15 cellular contexts compared by ENCODE assay signal in the genomic region with DNA sequence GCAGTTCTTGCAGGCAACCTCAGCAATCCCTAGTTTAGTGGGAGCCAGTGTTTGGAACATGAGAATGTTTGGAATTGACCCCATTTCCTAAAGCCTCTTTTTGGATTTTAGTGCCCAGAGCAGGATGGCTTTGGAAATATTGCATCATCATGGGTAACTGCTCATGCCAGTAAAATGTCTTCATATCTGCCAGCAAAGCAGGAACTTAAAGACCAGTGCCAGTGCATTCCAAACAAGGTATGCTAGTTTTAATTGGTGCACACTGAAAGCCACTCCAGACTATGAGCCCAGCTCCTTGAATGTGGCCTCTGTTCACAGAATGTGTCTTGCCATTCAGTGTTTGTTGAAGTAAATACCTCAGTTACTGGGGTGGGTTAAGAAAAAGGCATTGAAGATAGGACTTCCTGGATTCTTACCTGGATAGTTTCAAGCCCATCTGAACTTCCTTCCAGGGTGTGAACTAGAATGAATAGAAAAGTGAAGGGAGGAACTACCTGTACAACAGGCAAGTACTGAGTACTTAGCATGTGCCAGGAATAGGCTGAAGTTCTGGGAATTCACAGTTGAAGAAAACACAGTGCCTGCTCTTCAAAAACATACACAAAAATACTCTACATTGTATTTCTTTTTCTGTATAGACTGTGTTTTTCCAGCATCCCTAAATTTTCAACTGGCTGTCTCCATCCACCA.
DNase-seq lines count a peak whose midpoint lies in the region; ATAC-seq and TF ChIP-seq lines count a peak whose summit lies in the region.
"Had no signal": no experiment of that assay in that cellular context is flagged by ENCODE, and none has a peak within 500 bp of the region (broad histone marks: within the 10 kb centered on the region; RNA-seq: fewer than 3 reads in every experiment).

No MANE protein-coding gene starts in this region.

- intact Hi-C loops in right lobe of liver (cut with DNase I) (no loop called here), spleen (cut with DNase I; ENCODE audit: low total_unique reads) (no loop called here)

- TF ChIP-seq CTCF in AG10803 (conservative IDR thresholded peaks at IDR 0.05; ENCODE audit: low read length) (no peak), epithelial cell of esophagus (IDR thresholded peaks at IDR 0.05; ENCODE audit: insufficient read depth, low read depth, low read length, missing control alignments) (no peak), right lobe of liver (IDR thresholded peaks at IDR 0.05) (no peak), spleen (IDR thresholded peaks at IDR 0.05 in 8 of 11, conservative IDR thresholded peaks at IDR 0.05 in 3 of 11) (no peak)

- TF ChIP-seq POLR2A in right lobe of liver (IDR thresholded peaks at IDR 0.05) (no peak), spleen (IDR thresholded peaks at IDR 0.05) (no peak)

- H3K36me3 ChIP-seq in right lobe of liver (no peaks in the 10 kb centered on the region), spleen (no peaks in the 10 kb centered on the region)
- H3K36me3 ChIP-seq: vagina had no signal

- DNase-seq in AG10803 (ENCODE audit: low read depth) (peak; percentile 58), NCI-H446 (lab: John Stamatoyannopoulos, UW) (peak; percentile 22 to 78), epithelial cell of esophagus (ENCODE audit: low read depth) (peak; percentile 45), right lobe of liver (no peak), spleen (no peak), NCI-H187 (lab: John Stamatoyannopoulos, UW) (no peak)
- no peak for DNase-seq in stimulated activated CD8-positive, alpha-beta memory T cell treated with anti-CD3 and anti-CD28 coated beads, Interleukin-4, amount 100 ng/mL, for 48 hours
- DNase-seq: activated naive CD8-positive, alpha-beta T cell treated with anti-CD3 and anti-CD28 coated beads for 36 hours; DMS79; glutamatergic neuron; HCEC 1CT; NCI-H1105; stimulated activated CD4-positive, alpha-beta T cell treated with anti-CD3 and anti-CD28 coated beads, Interleukin-15, amount 100 ng/mL, for 24 hours had no signal

- no peak overlapping the region for H3K4me3 ChIP-seq in AG10803 (ENCODE audit: low read length)
- no peak overlapping the region for H3K4me3 ChIP-seq in epithelial cell of esophagus (ENCODE audit: low read length)
- no peak overlapping the region for H3K4me3 ChIP-seq in right lobe of liver
- no peak overlapping the region for H3K4me3 ChIP-seq in spleen
- H3K4me3 ChIP-seq: vagina had no signal

- H3K27ac ChIP-seq in right lobe of liver (no peak overlapping the region), spleen (no peak overlapping the region)
- H3K27ac ChIP-seq: vagina had no signal

- H3K4me1 ChIP-seq in right lobe of liver (no peaks in the 10 kb centered on the region), spleen (no peaks in the 10 kb centered on the region)
- H3K4me1 ChIP-seq: vagina had no signal

- H3K27me3 ChIP-seq in right lobe of liver (no peaks in the 10 kb centered on the region), spleen (replicated peaks in 1 of 7) (no peaks in the 10 kb centered on the region)
- H3K27me3 ChIP-seq: vagina had no signal

- no peaks in the 10 kb centered on the region for H3K9me3 ChIP-seq in right lobe of liver
- no peaks in the 10 kb centered on the region for H3K9me3 ChIP-seq in spleen
- H3K9me3 ChIP-seq: vagina had no signal

- ATAC-seq in right lobe of liver (peak; percentile 36 to 86 (median 74)), GM19328 (IDR thresholded peaks at IDR 0.05; ENCODE audit: unreplicated experiment) (no peak)

Comparison
In these comparisons a context has a peak if more than half of its experiments do, and no peak if none do; other contexts are left out.
1. DNase-seq: peak in AG10803 (single experiment), NCI-H446 (2 of 2) and epithelial cell of esophagus (single experiment); none in right lobe of liver (0 of 3), spleen (single experiment), NCI-H187 (0 of 2) and stimulated activated CD8-positive, alpha-beta memory T cell treated with anti-CD3 and anti-CD28 coated beads, Interleukin-4, amount 100 ng/mL, for 48 hours (single experiment).